ENCODE assay signal across 9 cellular contexts in genomic region chr20:31664696-31665354, GRCh38. TPM values are rescaled to one million over a fixed set of nuclear protein-coding genes. Genes with fewer than 3 reads are reported as not detected.
DNase-seq lines count a peak whose midpoint lies in the region; ATAC-seq and TF ChIP-seq lines count a peak whose summit lies in the region.
"Had no signal": no experiment of that assay in that cellular context is flagged by ENCODE, and none has a peak within 500 bp of the region (broad histone marks: within the 10 kb centered on the region; RNA-seq: fewer than 3 reads in every experiment).

No MANE protein-coding gene starts in this region.

- H3K36me3 Mint-ChIP-seq in neural crest cell (ENCODE audit: low read depth), result peaks cover 6% of the 10 kb centered on the region

- H4K20me1 ChIP-seq in Karpas-422 (ENCODE audit: insufficient read depth, low read depth, low read length), result no peaks in the 10 kb centered on the region

- H3K4me1 ChIP-seq in Karpas-422 (ENCODE audit: low read length), result peaks cover 35% of the 10 kb centered on the region

- CTCF ChIA-PET in AG04450 (lab: Charles Lee), result interaction anchor here (0.7 to 9.3 kb wide), 8 partner anchors 31 to 105 kb away, joined by 3 to 380 read pairs (median 4); partner anchors contain the start of gene BCL2L1

- H3K9ac ChIP-seq in Karpas-422 (ENCODE audit: low read length), result 0 out of 2 replicates have a peak overlapping the region, but pooled peaks have one; percentile 12

- no peaks in the 10 kb centered on the region for H3K9me2 ChIP-seq in Karpas-422 (replicated peaks; ENCODE audit: insufficient read depth, low read length)

- H3K9me3 ChIP-seq in AG04450 (ENCODE audit: control insufficient read depth, insufficient read depth, low read length), result no peaks in the 10 kb centered on the region
- H3K9me3 ChIP-seq in Karpas-422 (ENCODE audit: low read length), result no peaks in the 10 kb centered on the region

- H3K4me3 ChIP-seq in AG04450 (ENCODE audit: low read depth, low read length) (no peak overlapping the region), Karpas-422 (ENCODE audit: low read length) (no peak overlapping the region), dorsolateral prefrontal cortex (no peak overlapping the region)

- H3K4me3 Mint-ChIP-seq in neural crest cell, result no peak overlapping the region

- H3K27me3 ChIP-seq in AG04450 (ENCODE audit: control insufficient read depth, insufficient read depth, low read length) (no peaks in the 10 kb centered on the region), Karpas-422 (ENCODE audit: low read length) (no peaks in the 10 kb centered on the region), dorsolateral prefrontal cortex (no peaks in the 10 kb centered on the region)

- ATAC-seq in GM19395 (IDR thresholded peaks at IDR 0.05; ENCODE audit: unreplicated experiment) (no peak), HG02610 (IDR thresholded peaks at IDR 0.05; ENCODE audit: unreplicated experiment) (no peak)

- DNase-seq in AG04450 (ENCODE audit: low read depth, low spot score) (no peak), Karpas-422 (no peak), dorsolateral prefrontal cortex (no peak), neural crest cell (ENCODE audit: low read depth, low spot score) (no peak), GM20000 (ENCODE audit: low spot score) (no peak), DMS 273 treated with DMSO at 0.1 percent for 48 hours (lab: John Stamatoyannopoulos, UW) (no peak)
- DNase-seq: stimulated activated CD4-positive, alpha-beta T cell treated with anti-CD3 and anti-CD28 coated beads, Interleukin-4, amount 100 ng/mL, for 1 hour had no signal

- intact Hi-C loops in dorsolateral prefrontal cortex (cut with DNase I), result no loop called here

- peaks cover 47% of the 10 kb centered on the region for H3K4me1 Mint-ChIP-seq in neural crest cell

- no peaks in the 10 kb centered on the region for H3K9me3 Mint-ChIP-seq in neural crest cell

- no peak for TF ChIP-seq CTCF in AG04450 (IDR thresholded peaks at IDR 0.05; ENCODE audit: low read depth, low read length)
- no peak for TF ChIP-seq CTCF in dorsolateral prefrontal cortex (IDR thresholded peaks at IDR 0.05 in 54 of 56, conservative IDR thresholded peaks at IDR 0.05 in 2 of 56; ENCODE audit: low read depth in 1 of 56, partially characterized antibody in 56 of 56)
- TF ChIP-seq CTCF in neural crest cell (conservative IDR thresholded peaks at IDR 0.05), result no peak
- TF ChIP-seq CTCF in GM20000 (IDR thresholded peaks at IDR 0.05; ENCODE audit: extremely low read depth, missing control alignments), result no peak

- H3K27ac ChIP-seq in AG04450 (ENCODE audit: low read depth, low read length), result peak overlapping the region; percentile 31
- H3K27ac ChIP-seq in Karpas-422 (ENCODE audit: low read length), result no peak overlapping the region
- H3K27ac ChIP-seq in dorsolateral prefrontal cortex, result peak overlapping the region; percentile 80 to 100 (median 99)

- peak overlapping the region; percentile 16 for H3K27ac Mint-ChIP-seq in neural crest cell (ENCODE audit: unreplicated experiment)

- no peaks in the 10 kb centered on the region for H3K36me3 ChIP-seq in Karpas-422 (ENCODE audit: insufficient read depth, low read length)

- H2AFZ ChIP-seq in Karpas-422 (ENCODE audit: low read length), result no peak overlapping the region

- H3K27me3 Mint-ChIP-seq in neural crest cell (ENCODE audit: low read depth), result no peaks in the 10 kb centered on the region

- no peak overlapping the region for H3K4me2 ChIP-seq in Karpas-422 (ENCODE audit: low read depth, low read length, poor library complexity, severe bottlenecking)

- H3K79me2 ChIP-seq in Karpas-422 (ENCODE audit: low read length), result peaks cover 8% of the 10 kb centered on the region

- POLR2A ChIA-PET in AG04450 (lab: Yijun Ruan, JAX), result interaction anchor here (0.7 to 2.1 kb wide), 3 partner anchors 42 to 59 kb away, joined by 3 to 11 read pairs (median 3); no protein-coding TSS in a partner anchor

RNA-seq across cellular contexts. Expression of gene COX4I2, which starts 27.1 kb away (rescaled TPM):
- not detected in 2 replicates for polyA plus RNA-seq in AG04450 (2011; rRNA removed)
- polyA minus RNA-seq in AG04450 (2011; rRNA and poly(A)+ RNA removed), result not detected in 2 replicates
- not detected in 2 replicates for total RNA-seq in Karpas-422 (2014; rRNA removed; shearing (Covaris generic); ENCODE audit: low replicate concordance)
- total RNA-seq in dorsolateral prefrontal cortex (1 to 10 TPM in 73 of 120 experiments, under 1 TPM in 16, not detected in 31; 0.66 to 5.5 (median 1.8) TPM), neural crest cell (not detected in 2 replicates)

RNA-seq across cellular contexts. Expression of gene BCL2L1, which starts 57.8 kb away (rescaled TPM):
- polyA plus RNA-seq in AG04450 (2011; rRNA removed), result 57.5 and 58.6 TPM in 2 replicates
- 37.9 and 48.8 TPM in 2 replicates for polyA minus RNA-seq in AG04450 (2011; rRNA and poly(A)+ RNA removed)
- 41.0 and 56.1 TPM in 2 replicates for total RNA-seq in Karpas-422 (2014; rRNA removed; shearing (Covaris generic); ENCODE audit: low replicate concordance)
- total RNA-seq in dorsolateral prefrontal cortex (100 to 1,000 TPM in 77 of 120 experiments, 10 to 100 TPM in 43; 79.5 to 144 (median 103) TPM), neural crest cell (74.3 and 74.8 TPM in 2 replicates)

RNA-seq across cellular contexts. Expression of gene ID1, which starts 59.7 kb away (rescaled TPM):
- 7.8 and 11.1 TPM in 2 replicates for polyA plus RNA-seq in AG04450 (2011; rRNA removed)
- polyA minus RNA-seq in AG04450 (2011; rRNA and poly(A)+ RNA removed), result 7.1 and 9.5 TPM in 2 replicates
- 5.0 TPM in 1 of 2 replicates, not detected in the other for total RNA-seq in Karpas-422 (2014; rRNA removed; shearing (Covaris generic); ENCODE audit: low replicate concordance)
- total RNA-seq in dorsolateral prefrontal cortex (100 to 1,000 TPM in 1 of 120 experiments, 10 to 100 TPM in 117, 1 to 10 TPM in 2; 8.0 to 102 (median 36.9) TPM), neural crest cell (4.3 and 5.8 TPM in 2 replicates)
